In the genomic region with DNA sequence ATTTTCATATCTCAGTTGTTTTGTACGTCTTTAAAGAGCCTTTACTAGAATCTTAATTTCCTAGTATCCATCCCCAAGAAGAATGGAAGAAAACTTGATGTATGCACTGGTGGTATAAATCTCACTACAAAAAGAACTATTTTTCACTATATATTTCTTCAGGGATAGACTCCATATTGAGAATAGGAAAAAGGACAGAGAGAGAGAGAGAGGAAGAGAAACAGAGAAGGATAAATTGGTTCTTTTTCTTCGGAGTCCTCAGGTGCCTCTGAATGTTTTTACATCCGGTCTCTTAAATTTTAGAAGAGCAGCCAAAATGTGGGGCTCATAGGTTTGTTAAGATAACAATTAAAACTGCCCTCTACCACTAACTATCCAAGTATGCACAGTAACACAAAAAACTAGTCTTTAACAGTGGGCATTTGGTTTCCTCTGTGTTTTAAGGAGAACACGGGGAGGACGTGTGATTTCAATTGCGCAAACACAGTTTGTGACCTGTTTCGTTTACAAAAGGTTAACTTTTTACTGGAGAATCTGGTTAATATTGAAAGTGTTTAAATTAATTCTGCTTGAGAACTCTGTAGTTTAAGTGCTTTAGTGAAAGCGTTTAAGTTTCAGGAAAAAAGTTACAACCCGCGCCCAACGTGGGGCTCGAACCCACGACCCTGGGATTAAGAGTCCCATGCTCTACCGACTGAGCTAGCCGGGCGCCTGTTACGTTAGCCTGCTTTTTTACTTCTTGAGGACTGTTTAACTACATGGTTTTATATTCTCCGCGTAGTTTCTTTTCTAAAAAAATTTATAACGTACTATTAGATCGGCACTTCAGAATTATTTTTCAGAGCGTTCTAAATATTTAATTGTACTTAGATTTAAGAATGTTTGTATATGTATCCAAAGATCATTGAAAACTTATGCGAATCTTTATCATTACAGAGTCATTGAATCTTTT, we compare ENCODE assay signal across 8 cellular contexts. TPM values are rescaled to one million over a fixed set of nuclear protein-coding genes. Genes with fewer than 3 reads are reported as not detected.
DNase-seq lines count a peak whose midpoint lies in the region; ATAC-seq and TF ChIP-seq lines count a peak whose summit lies in the region.

No MANE protein-coding gene starts in this region.

- no peaks in the 10 kb centered on the region for H3K9me2 ChIP-seq in MM.1S (replicated peaks; ENCODE audit: insufficient read depth, low read length)

- H3K27ac Mint-ChIP-seq in activated naive CD8-positive, alpha-beta T cell treated with anti-CD3 and anti-CD28 coated beads, Interleukin-2, amount 50 U/mL, for 24 hours = no peak overlapping the region
- H3K27ac Mint-ChIP-seq in progenitor cell of endocrine pancreas = no peak overlapping the region
- no peak overlapping the region for H3K27ac Mint-ChIP-seq in type B pancreatic cell

- TF ChIP-seq CTCF in GM10266 (IDR thresholded peaks at IDR 0.05; ENCODE audit: control insufficient read depth, insufficient read depth, low read depth, missing control alignments) = no peak
- no peak for TF ChIP-seq CTCF in MM.1S (IDR thresholded peaks at IDR 0.05; ENCODE audit: low read length)
- no peak for TF ChIP-seq CTCF in progenitor cell of endocrine pancreas (IDR thresholded peaks at IDR 0.05; ENCODE audit: unreplicated experiment)
- TF ChIP-seq CTCF in type B pancreatic cell (conservative IDR thresholded peaks at IDR 0.05) = no peak

- DNase-seq in GM10266 (ENCODE audit: extremely low spot score) = peak; percentile 8
- DNase-seq in MM.1S = peak; percentile 54
- DNase-seq in SW 1271 (lab: John Stamatoyannopoulos, UW) = peak; percentile 41 to 58
- peak; percentile 80 for DNase-seq in activated naive CD8-positive, alpha-beta T cell treated with anti-CD3 and anti-CD28 coated beads, Interleukin-2, amount 50 U/mL, for 24 hours
- DNase-seq in left cardiac atrium = peak; percentile 60
- DNase-seq in progenitor cell of endocrine pancreas (ENCODE audit: low spot score, unreplicated experiment) = peak; percentile 65
- peak; percentile 79 for DNase-seq in type B pancreatic cell (ENCODE audit: extremely low spot score, unreplicated experiment)

- H3K4me2 ChIP-seq in MM.1S (ENCODE audit: low read depth, low read length) = peak overlapping the region; percentile 65

- no peaks in the 10 kb centered on the region for H3K4me1 ChIP-seq in MM.1S (ENCODE audit: low read length)

- H4K20me1 ChIP-seq in MM.1S (ENCODE audit: insufficient read depth, low read length) = no peaks in the 10 kb centered on the region

- no peaks in the 10 kb centered on the region for H3K79me2 ChIP-seq in MM.1S (ENCODE audit: low read length)

- H3K36me3 Mint-ChIP-seq in activated naive CD8-positive, alpha-beta T cell treated with anti-CD3 and anti-CD28 coated beads, Interleukin-2, amount 50 U/mL, for 24 hours (ENCODE audit: low read depth) = peaks cover 2% of the 10 kb centered on the region
- H3K36me3 Mint-ChIP-seq in progenitor cell of endocrine pancreas (ENCODE audit: insufficient read depth) (no peaks in the 10 kb centered on the region), type B pancreatic cell (no peaks in the 10 kb centered on the region)

- intact Hi-C loops in left cardiac atrium (cut with DNase I) = no loop called here

- H3K9ac ChIP-seq in MM.1S (ENCODE audit: low read length) = peak overlapping the region; percentile 42; the same call in 1 of the 2 replicates

- peak; percentile 40 for ATAC-seq in activated naive CD8-positive, alpha-beta T cell treated with anti-CD3 and anti-CD28 coated beads, Interleukin-2, amount 50 U/mL, for 24 hours
- ATAC-seq in left cardiac atrium = peak; percentile 54 to 66
- ATAC-seq in HG03159 (IDR thresholded peaks at IDR 0.05; ENCODE audit: unreplicated experiment) = no peak

- 0 out of 2 replicates have a peak, but pooled peaks cover 9% of the 10 kb centered on the region for H3F3A ChIP-seq in MM.1S (ENCODE audit: insufficient read depth, low read length)

- H3K27me3 ChIP-seq in MM.1S (replicated peaks; ENCODE audit: insufficient read depth, low read length) = no peaks in the 10 kb centered on the region

- H3K27ac ChIP-seq in MM.1S (ENCODE audit: low read length) = no peak overlapping the region

- H3K36me3 ChIP-seq in MM.1S (replicated peaks; ENCODE audit: insufficient read depth, low read length) = no peaks in the 10 kb centered on the region

- peak overlapping the region; percentile 71 for H3K4me3 ChIP-seq in MM.1S (ENCODE audit: low read length)

- no peak overlapping the region for H3K4me3 Mint-ChIP-seq in activated naive CD8-positive, alpha-beta T cell treated with anti-CD3 and anti-CD28 coated beads, Interleukin-2, amount 50 U/mL, for 24 hours
- no peak overlapping the region for H3K4me3 Mint-ChIP-seq in progenitor cell of endocrine pancreas (ENCODE audit: low read depth)
- H3K4me3 Mint-ChIP-seq in type B pancreatic cell = no peak overlapping the region

- no peaks in the 10 kb centered on the region for H3K9me3 ChIP-seq in MM.1S (replicated peaks; ENCODE audit: insufficient read depth, low read length)

- no peaks in the 10 kb centered on the region for H3K9me3 Mint-ChIP-seq in activated naive CD8-positive, alpha-beta T cell treated with anti-CD3 and anti-CD28 coated beads, Interleukin-2, amount 50 U/mL, for 24 hours
- H3K9me3 Mint-ChIP-seq in progenitor cell of endocrine pancreas (ENCODE audit: low read depth) = no peaks in the 10 kb centered on the region
- no peaks in the 10 kb centered on the region for H3K9me3 Mint-ChIP-seq in type B pancreatic cell

- peaks cover 29% of the 10 kb centered on the region for H3K4me1 Mint-ChIP-seq in activated naive CD8-positive, alpha-beta T cell treated with anti-CD3 and anti-CD28 coated beads, Interleukin-2, amount 50 U/mL, for 24 hours
- H3K4me1 Mint-ChIP-seq in progenitor cell of endocrine pancreas (ENCODE audit: low read depth) = peaks cover 10% of the 10 kb centered on the region
- peaks cover 15% of the 10 kb centered on the region for H3K4me1 Mint-ChIP-seq in type B pancreatic cell (ENCODE audit: unreplicated experiment)

- peaks cover 2% of the 10 kb centered on the region for H3K27me3 Mint-ChIP-seq in activated naive CD8-positive, alpha-beta T cell treated with anti-CD3 and anti-CD28 coated beads, Interleukin-2, amount 50 U/mL, for 24 hours
- H3K27me3 Mint-ChIP-seq in progenitor cell of endocrine pancreas (no peaks in the 10 kb centered on the region), type B pancreatic cell (peaks cover 4% of the 10 kb centered on the region)

- H2AFZ ChIP-seq in MM.1S (ENCODE audit: low read length) = peak overlapping the region; percentile 61

RNA-seq across cellular contexts. Expression of a gene that starts 5.1 kb away (rescaled TPM):
- total RNA-seq in left cardiac atrium (100 to 1,000 TPM; 121 to 134 TPM), progenitor cell of endocrine pancreas (197 and 216 TPM in 2 replicates), type B pancreatic cell (ENCODE audit: low replicate concordance) (170 and 173 TPM in 2 replicates)

RNA-seq across cellular contexts. Expression of a gene that starts 39.6 kb away (rescaled TPM):
- total RNA-seq in left cardiac atrium (10 to 100 TPM; 66.9 to 76.8 TPM), progenitor cell of endocrine pancreas (57.5 and 64.1 TPM in 2 replicates), type B pancreatic cell (ENCODE audit: low replicate concordance) (61.7 and 67.3 TPM in 2 replicates)

RNA-seq across cellular contexts. Expression of a gene that starts 58.8 kb away (rescaled TPM):
- 10 to 100 TPM; 20.5 to 22.9 TPM for total RNA-seq in left cardiac atrium
- 31.5 and 35.1 TPM in 2 replicates for total RNA-seq in progenitor cell of endocrine pancreas
- total RNA-seq in type B pancreatic cell (ENCODE audit: low replicate concordance) = 21.9 and 24.9 TPM in 2 replicates

Comparison
In these comparisons a context has a peak if more than half of its experiments do, and no peak if none do; other contexts are left out.
1. DNase-seq: peak in every context shown above with its lines; median percentile 80 in activated naive CD8-positive, alpha-beta T cell treated with anti-CD3 and anti-CD28 coated beads, Interleukin-2, amount 50 U/mL, for 24 hours; 79 in type B pancreatic cell; 65 in progenitor cell of endocrine pancreas; 60 in left cardiac atrium; 54 in MM.1S; 50 in SW 1271; 8 in GM10266.